8 cellular contexts compared by ENCODE assay signal in genomic region chr16:57447142-57447962, GRCh38. TPM values are rescaled to one million over a fixed set of nuclear protein-coding genes. Genes with fewer than 3 reads are reported as not detected.
DNase-seq lines count a peak whose midpoint lies in the region; ATAC-seq, FAIRE-seq and TF ChIP-seq lines count a peak whose summit lies in the region.

Gene CIAPIN1, minus strand, starts transcription at chr16:57447385. Its CDS starts 6,457 bp downstream, at chr16:57440928.
Gene COQ9, plus strand, starts transcription at chr16:57447479. Its CDS starts 27 bp downstream, at chr16:57447506.

- H3K27me3 ChIP-seq in WERI-Rb-1 (ENCODE audit: insufficient read depth, low read depth, severe bottlenecking) = no peaks in the 10 kb centered on the region
- H3K27me3 ChIP-seq in breast epithelium = no peaks in the 10 kb centered on the region
- H3K27me3 ChIP-seq in small intestine (ENCODE audit: control insufficient read depth in 2 of 2, insufficient read depth in 2 of 2, low read length in 2 of 2) = no peaks in the 10 kb centered on the region

- WGBS in small intestine, 3 donors = 0 to 1% (median 0%) methylated on average over 47 to 70 of the region's 70 CpGs

- DNase-seq in AG04449 (ENCODE audit: low read depth, low spot score) (peak; percentile 33), NCI-H2227 (lab: John Stamatoyannopoulos, UW; ENCODE audit: unreplicated experiment) (peak; percentile 95), WERI-Rb-1 (peak; percentile 94), breast epithelium (ENCODE audit: low spot score in 2 of 2) (peak; percentile 93 to 94), iPS-NIHi11 (ENCODE audit: low spot score) (peak; percentile 96), small intestine (peak; percentile 96)

- H3K36me3 ChIP-seq in WERI-Rb-1 (peaks cover 13% of the 10 kb centered on the region), breast epithelium (no peaks in the 10 kb centered on the region), small intestine (ENCODE audit: control insufficient read depth in 2 of 2, insufficient read depth in 2 of 2, low read length in 2 of 2) (peaks cover 0 to 5% of the 10 kb centered on the region in 2 donors)

- CTCF ChIA-PET in AG04449 (lab: Yijun Ruan, JAX) = interaction anchor here (0.7 to 13.2 kb wide), 8 partner anchors 9 to 147 kb away, joined by 3 to 185 read pairs (median 8); partner anchors contain the start of gene POLR2C

- peak; percentile 86 for TF ChIP-seq POLR2A in breast epithelium (IDR thresholded peaks at IDR 0.05)

- no peaks in the 10 kb centered on the region for H3K9me3 ChIP-seq in WERI-Rb-1 (ENCODE audit: severe bottlenecking)
- no peaks in the 10 kb centered on the region for H3K9me3 ChIP-seq in breast epithelium
- no peaks in the 10 kb centered on the region for H3K9me3 ChIP-seq in small intestine (ENCODE audit: control insufficient read depth, low read depth)

- peaks cover 0 to 5% of the 10 kb centered on the region in 2 donors for H3K4me1 ChIP-seq in breast epithelium
- H3K4me1 ChIP-seq in small intestine (ENCODE audit: control insufficient read depth in 2 of 2, insufficient read depth in 1 of 2, low read depth in 1 of 2, low read length in 1 of 2) = peaks cover 2 to 4% of the 10 kb centered on the region in 2 donors

- intact Hi-C loops in breast epithelium (cut with DNase I; ENCODE audit: low total_unique reads) = no loop called here

- TF ChIP-seq CTCF in AG04449 (IDR thresholded peaks at IDR 0.05; ENCODE audit: insufficient read depth, low read length, missing control alignments) (no peak), WERI-Rb-1 (IDR thresholded peaks at IDR 0.05; ENCODE audit: low read depth, low read length) (no peak), breast epithelium (IDR thresholded peaks at IDR 0.05) (no peak)

- POLR2A ChIA-PET in AG04449 (lab: Yijun Ruan, JAX) = interaction anchor here (0.7 to 1.8 kb wide), 11 partner anchors 12 to 147 kb away, joined by 3 to 13 read pairs (median 3); partner anchors contain the start of gene POLR2C

- H3K27ac ChIP-seq in WERI-Rb-1 (peak within 1 kb of the TSS; percentile 91), breast epithelium (peak within 1 kb of the TSS; percentile 83 to 93), small intestine (ENCODE audit: low read depth in 1 of 2, low read length in 1 of 2) (peak within 1 kb of the TSS; percentile 72 to 83)

- ATAC-seq in GM18873 (IDR thresholded peaks at IDR 0.05; ENCODE audit: low FRiP score, unreplicated experiment) (peak; percentile 87), HG03135 (IDR thresholded peaks at IDR 0.05; ENCODE audit: unreplicated experiment) (peak; percentile 97)

- H3K4me3 ChIP-seq in AG04449 (ENCODE audit: low read depth, low read length) (peak within 1 kb of the TSS; percentile 84), WERI-Rb-1 (ENCODE audit: low read depth, low read length) (peak within 1 kb of the TSS; percentile 80), breast epithelium (peak within 1 kb of the TSS; percentile 70 to 99 (median 92)), small intestine (ENCODE audit: low read depth in 1 of 2, low read length in 2 of 2) (peak within 1 kb of the TSS; percentile 83 to 97)

- no peak for FAIRE-seq in small intestine (lab: Jason Lieb, UNC)

RNA-seq across cellular contexts. Expression of gene CIAPIN1, which starts in this region (rescaled TPM):
- total RNA-seq in breast epithelium = 10 to 100 TPM; 23.4 to 33.2 (median 28.8) TPM
- polyA plus RNA-seq in small intestine = 10 to 100 TPM; 39.4 to 55.9 (median 49.6) TPM

RNA-seq across cellular contexts. Expression of gene COQ9, which starts in this region (rescaled TPM):
- total RNA-seq in breast epithelium = 10 to 100 TPM; 36.0 to 42.6 (median 40.7) TPM
- polyA plus RNA-seq in small intestine = 100 to 1,000 TPM in 2 of 3 donors, 10 to 100 TPM in 1; 88.0 to 177 (median 125) TPM

Comparison
In these comparisons a context has a peak if more than half of its experiments do, and no peak if none do; other contexts are left out.
1. Peak in every context shown above with its lines: DNase-seq, ATAC-seq, H3K4me3 ChIP-seq and H3K27ac ChIP-seq.
2. DNase-seq: peak in every context shown above with its lines; median percentile 96 in iPS-NIHi11; 96 in small intestine; 95 in NCI-H2227; 94 in WERI-Rb-1; 94 in breast epithelium; 33 in AG04449.